Comparison of ENCODE assay signal across 23 cellular contexts in the genomic region with DNA sequence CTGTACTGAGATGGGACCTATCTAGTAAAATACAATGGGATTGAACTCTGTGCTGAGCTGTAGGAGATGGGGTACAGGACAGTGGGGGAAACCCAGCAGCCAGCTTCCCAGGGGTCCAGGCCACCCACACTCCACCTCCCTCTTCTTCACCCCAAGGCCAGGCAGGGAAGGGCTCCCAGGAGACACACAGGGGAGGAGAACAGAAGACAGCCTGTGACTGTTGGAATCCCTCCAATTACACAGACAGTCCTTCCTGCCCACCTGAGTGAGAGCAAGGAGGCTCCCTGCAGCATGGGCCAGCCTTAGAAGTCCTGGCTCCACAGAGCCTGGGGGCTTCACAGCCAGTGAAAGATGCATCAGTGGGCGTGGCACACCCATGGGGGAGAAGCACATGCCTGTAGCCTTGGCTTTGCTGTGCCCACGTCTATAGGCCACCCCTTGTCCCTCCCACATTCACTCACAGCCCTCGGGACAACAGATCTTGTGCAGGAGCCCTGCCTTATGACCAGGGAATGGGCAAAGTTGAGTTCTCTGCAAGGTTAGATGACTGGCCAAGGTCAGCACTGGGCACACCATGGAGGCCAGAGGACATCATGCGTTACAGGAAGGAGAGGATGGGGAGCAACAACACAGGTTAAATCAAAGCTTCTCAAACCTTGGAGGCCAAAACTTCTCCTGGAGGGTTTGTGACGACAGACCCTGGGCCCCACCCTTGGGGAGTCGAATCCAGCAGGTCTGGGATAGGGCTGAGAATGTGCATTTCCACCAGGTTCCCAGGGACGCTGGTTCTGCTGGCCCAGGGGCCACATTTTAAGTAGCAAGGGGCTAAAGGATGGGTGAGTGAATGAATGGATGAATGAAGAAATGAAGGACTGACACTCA. TPM values are rescaled to one million over a fixed set of nuclear protein-coding genes. Genes with fewer than 3 reads are reported as not detected.
"Had no signal": no experiment of that assay in that cellular context is flagged by ENCODE, and none has a peak within 500 bp of the region (broad histone marks: within the 10 kb centered on the region; RNA-seq: fewer than 3 reads in every experiment).

No MANE protein-coding gene starts in this region.

- H3K27ac Mint-ChIP-seq: activated B cell treated with CpG ODN at 0.5 μM for 24 hours; activated naive CD4-positive, alpha-beta T cell treated with anti-CD3 and anti-CD28 coated beads for 36 hours; activated naive CD8-positive, alpha-beta T cell treated with anti-CD3 and anti-CD28 coated beads, Interleukin-2, amount 50 U/mL, for 24 hours; activated T-helper 17 cell treated with anti-CD3 and anti-CD28 coated beads, Interleukin-2, amount 50 U/mL, for 72 hours; brain; T-helper 2 cell treated with Interferon-gamma antibody and Interleukin-4, amounts not matched to agents 5 μg/mL and 100 μg/mL, for 36 hours had no signal

- H3K36me3 Mint-ChIP-seq: brain had no signal

- H3K4me1 Mint-ChIP-seq: activated B cell treated with CpG ODN at 0.5 μM for 24 hours, brain, neural crest cell had no signal

- H3K27me3 Mint-ChIP-seq: activated B cell treated with CpG ODN at 0.5 μM for 24 hours; activated naive CD8-positive, alpha-beta T cell treated with anti-CD3 and anti-CD28 coated beads, Interleukin-2, amount 50 U/mL, for 24 hours; activated T-helper 17 cell treated with anti-CD3 and anti-CD28 coated beads, Interleukin-2, amount 50 U/mL, for 72 hours; brain; naive B cell had no signal

- ATAC-seq: esophagus mucosa, gastrocnemius medialis, heart left ventricle, mucosa of descending colon, sciatic nerve had no signal

- H3K4me3 Mint-ChIP-seq: activated B cell treated with CpG ODN at 0.5 μM for 24 hours; activated naive CD4-positive, alpha-beta T cell treated with anti-CD3 and anti-CD28 coated beads for 36 hours; activated naive CD8-positive, alpha-beta T cell treated with anti-CD3 and anti-CD28 coated beads, Interleukin-2, amount 50 U/mL, for 24 hours; activated T-helper 17 cell treated with anti-CD3 and anti-CD28 coated beads, Interleukin-2, amount 50 U/mL, for 72 hours; brain; neural crest cell; T-helper 2 cell treated with Interferon-gamma antibody and Interleukin-4, amounts not matched to agents 5 μg/mL and 100 μg/mL, for 36 hours had no signal

- DNase-seq: activated B cell treated with CpG ODN at 0.5 μM for 24 hours; activated CD4-positive, alpha-beta T cell treated with anti-CD3 and anti-CD28 coated beads for 48 hours; activated naive CD4-positive, alpha-beta T cell treated with anti-CD3 and anti-CD28 coated beads for 36 hours; activated naive CD8-positive, alpha-beta T cell treated with anti-CD3 and anti-CD28 coated beads, Interleukin-2, amount 50 U/mL, for 24 hours; activated T-cell treated with anti-CD3 and anti-CD28 coated beads for 4 hours; anterior cingulate cortex; central memory CD4-positive, alpha-beta T cell; gastrocnemius medialis; mesenchymal stem cell; mucosa of descending colon; naive B cell; stimulated activated naive CD8-positive, alpha-beta T cell treated with anti-CD3 and anti-CD28 coated beads, Interleukin-15, Interleukin-2, amounts not matched to agents 100 U/mL and 50 U/mL, for 24 hours; substantia nigra; uterus had no signal

RNA-seq across cellular contexts. Expression of a gene that starts 12.3 kb away (rescaled TPM):
- total RNA-seq: neural crest cell, osteoblast, pulmonary artery endothelial cell had no signal
